ENCODE assay signal across 11 cellular contexts in the genomic region with DNA sequence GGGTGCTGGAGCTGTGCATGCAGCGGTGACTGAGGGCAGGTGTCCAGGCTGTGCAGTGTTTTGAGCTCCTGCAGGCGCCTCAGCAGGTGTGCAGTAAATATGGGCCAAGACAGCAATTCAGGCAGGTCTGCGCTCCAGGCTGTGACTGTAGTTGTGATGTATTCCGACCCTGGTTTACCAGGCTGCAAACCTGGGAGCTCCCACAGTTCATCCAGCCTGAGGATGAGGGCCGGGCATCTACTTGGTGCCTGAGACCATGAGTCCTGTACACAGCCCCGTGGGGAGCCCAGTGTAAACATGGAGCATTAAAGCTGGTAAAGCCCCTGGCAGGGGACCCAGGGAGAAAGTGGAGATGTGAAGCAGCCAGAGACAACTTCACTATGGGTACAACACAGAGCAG.
"Had no signal": no experiment of that assay in that cellular context is flagged by ENCODE, and none has a peak within 500 bp of the region (broad histone marks: within the 10 kb centered on the region; RNA-seq: fewer than 3 reads in every experiment).

No MANE protein-coding gene starts in this region.

- H3K9me3 Mint-ChIP-seq: activated naive CD8-positive, alpha-beta T cell treated with anti-CD3 and anti-CD28 coated beads, Interleukin-2, amount 50 U/mL, for 24 hours; neural progenitor cell had no signal

- ATAC-seq: activated naive CD8-positive, alpha-beta T cell treated with anti-CD3 and anti-CD28 coated beads, Interleukin-2, amount 50 U/mL, for 24 hours; heart left ventricle; left lobe of liver had no signal

- DNase-seq: activated naive CD4-positive, alpha-beta T cell treated with Interleukin-2 at 50 U/mL for 16 hours; activated naive CD8-positive, alpha-beta T cell treated with anti-CD3 and anti-CD28 coated beads, Interleukin-2, amount 50 U/mL, for 24 hours; heart left ventricle; islet precursor cell; retina; stimulated activated CD4-positive, alpha-beta T cell treated with anti-CD3 and anti-CD28 coated beads, Interleukin-15, amount 100 ng/mL, for 24 hours; T-helper 9 cell; transverse colon had no signal

- H3K4me3 Mint-ChIP-seq: activated naive CD8-positive, alpha-beta T cell treated with anti-CD3 and anti-CD28 coated beads, Interleukin-2, amount 50 U/mL, for 24 hours; neural progenitor cell had no signal

- H3K27ac Mint-ChIP-seq: activated naive CD8-positive, alpha-beta T cell treated with anti-CD3 and anti-CD28 coated beads, Interleukin-2, amount 50 U/mL, for 24 hours; neural progenitor cell had no signal

- H3K27me3 ChIP-seq: ascending aorta, heart left ventricle, neural progenitor cell, transverse colon had no signal

- H3K36me3 ChIP-seq: neural progenitor cell had no signal

- H3K27ac ChIP-seq: ascending aorta, heart left ventricle, neural progenitor cell, transverse colon had no signal

- H3K4me3 ChIP-seq: ascending aorta, heart left ventricle, neural progenitor cell, transverse colon had no signal

- H3K9me3 ChIP-seq: ascending aorta, heart left ventricle, transverse colon had no signal

- H3K27me3 Mint-ChIP-seq: activated naive CD8-positive, alpha-beta T cell treated with anti-CD3 and anti-CD28 coated beads, Interleukin-2, amount 50 U/mL, for 24 hours had no signal

- H3K4me1 ChIP-seq: ascending aorta, neural progenitor cell, transverse colon had no signal
